1 cellular context compared by ENCODE assay signal in the genomic region with DNA sequence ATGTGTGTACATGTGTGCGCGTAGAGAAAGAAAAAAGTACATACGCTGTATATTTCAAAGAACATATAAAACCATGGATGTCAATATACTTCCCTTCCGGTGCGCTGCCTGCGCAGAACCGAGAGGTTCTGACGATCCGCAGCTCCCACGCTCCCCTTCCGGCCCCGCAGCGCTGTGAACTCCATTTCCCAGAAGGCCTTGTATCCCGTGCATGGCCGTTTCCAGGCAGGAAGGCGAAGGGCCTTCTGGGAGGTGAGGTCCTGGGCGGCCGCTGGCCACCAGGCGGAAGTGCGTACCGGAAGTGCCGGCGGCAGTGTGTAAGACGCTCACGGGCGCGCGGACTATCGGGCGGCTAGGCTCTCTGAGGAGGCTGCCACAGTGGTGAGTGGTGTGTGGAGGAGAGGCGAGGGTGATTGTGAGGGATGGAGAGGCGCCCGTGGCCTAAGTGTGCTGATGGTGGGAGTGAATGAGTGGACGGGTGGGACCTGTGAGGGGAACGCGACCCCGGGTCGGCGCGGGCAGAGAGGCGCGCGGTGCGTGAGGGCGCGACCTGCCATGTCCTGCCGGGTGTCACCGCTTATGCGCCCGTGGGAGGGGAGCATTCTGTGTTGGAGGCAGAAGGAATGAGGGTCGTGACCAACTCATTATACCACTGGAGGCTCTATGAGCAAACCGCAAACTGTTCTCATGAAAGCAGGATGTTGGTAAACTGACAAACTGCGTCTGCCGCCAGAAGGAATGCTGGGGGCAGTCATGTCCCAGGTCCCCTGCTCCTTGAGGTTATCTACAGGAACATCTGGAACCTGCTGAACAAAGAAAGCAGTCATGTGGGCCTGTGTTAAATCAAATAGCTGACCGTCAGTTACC.
TF ChIP-seq lines count a peak whose summit lies in the region.

A gene with protein sequence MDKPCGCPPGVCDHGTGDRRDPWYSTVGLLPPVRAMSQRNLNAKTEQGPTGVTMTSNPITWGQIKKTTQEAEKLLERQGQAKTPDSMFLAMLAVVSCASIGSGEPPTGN (plus strand): TSS at position 313 of the 867 bp plus-strand sequence. CDS start 6,792 bp downstream, outside the sequence.

TF ChIP-seq in A549, 52 proteins besides CTCF, POLR2A, EP300 and RAD21 (continued from another document):
- TF ChIP-seq HEYL (CRISPR knock-in tag; IDR thresholded peaks at IDR 0.05) (no peak), NPAS2 (CRISPR knock-in tag; IDR thresholded peaks at IDR 0.05; ENCODE audit: borderline replicate concordance) (no peak), RNF2 (IDR thresholded peaks at IDR 0.05; ENCODE audit: borderline replicate concordance, low read depth) (no peak), JUN (IDR thresholded peaks at IDR 0.05) (peak; percentile 84 to 89; a peak in 4 of 5 replicates), HOXA7 (CRISPR knock-in tag; IDR thresholded peaks at IDR 0.05) (0 out of 2 replicates have a peak, but pooled peaks have one; percentile 51), FOSB (CRISPR knock-in tag; IDR thresholded peaks at IDR 0.05) (no peak), EHF (CRISPR knock-in tag; IDR thresholded peaks at IDR 0.05) (no peak), MAZ (IDR thresholded peaks at IDR 0.05; ENCODE audit: borderline replicate concordance, low read depth, low read length) (no peak), FOXS1 (CRISPR knock-in tag; IDR thresholded peaks at IDR 0.05) (no peak), JUNB (IDR thresholded peaks at IDR 0.05) (no peak), ESRRA (IDR thresholded peaks at IDR 0.05; ENCODE audit: borderline replicate concordance, low read length) (no peak), TFCP2L1 (CRISPR knock-in tag; IDR thresholded peaks at IDR 0.05) (no peak), EHMT2 (IDR thresholded peaks at IDR 0.05; ENCODE audit: low read depth) (no peak), SREBF2 (IDR thresholded peaks at IDR 0.05) (no peak), CEBPB (IDR thresholded peaks at IDR 0.05) (no peak), NFE2L2 (conservative IDR thresholded peaks at IDR 0.05; ENCODE audit: low read length) (no peak), MYC (IDR thresholded peaks at IDR 0.05; ENCODE audit: borderline replicate concordance, low read length) (no peak), CBX8 (IDR thresholded peaks at IDR 0.05) (no peak), FOSL2 (IDR thresholded peaks at IDR 0.05) (no peak), FOSL2 (CRISPR knock-in tag; IDR thresholded peaks at IDR 0.05) (no peak), KDM1A (IDR thresholded peaks at IDR 0.05; ENCODE audit: low read depth) (no peak), ZSCAN20 (CRISPR knock-in tag; IDR thresholded peaks at IDR 0.05) (no peak), MAFK (IDR thresholded peaks at IDR 0.05; ENCODE audit: partially characterized antibody) (no peak), SMC3 (IDR thresholded peaks at IDR 0.05) (no peak; the same call in 2 of the 3 replicates), RARB (CRISPR knock-in tag; IDR thresholded peaks at IDR 0.05) (no peak), HDAC2 (IDR thresholded peaks at IDR 0.05) (no peak), ZNF302 (CRISPR knock-in tag; IDR thresholded peaks at IDR 0.05) (no peak)
- TF ChIP-seq, protein P1, sequence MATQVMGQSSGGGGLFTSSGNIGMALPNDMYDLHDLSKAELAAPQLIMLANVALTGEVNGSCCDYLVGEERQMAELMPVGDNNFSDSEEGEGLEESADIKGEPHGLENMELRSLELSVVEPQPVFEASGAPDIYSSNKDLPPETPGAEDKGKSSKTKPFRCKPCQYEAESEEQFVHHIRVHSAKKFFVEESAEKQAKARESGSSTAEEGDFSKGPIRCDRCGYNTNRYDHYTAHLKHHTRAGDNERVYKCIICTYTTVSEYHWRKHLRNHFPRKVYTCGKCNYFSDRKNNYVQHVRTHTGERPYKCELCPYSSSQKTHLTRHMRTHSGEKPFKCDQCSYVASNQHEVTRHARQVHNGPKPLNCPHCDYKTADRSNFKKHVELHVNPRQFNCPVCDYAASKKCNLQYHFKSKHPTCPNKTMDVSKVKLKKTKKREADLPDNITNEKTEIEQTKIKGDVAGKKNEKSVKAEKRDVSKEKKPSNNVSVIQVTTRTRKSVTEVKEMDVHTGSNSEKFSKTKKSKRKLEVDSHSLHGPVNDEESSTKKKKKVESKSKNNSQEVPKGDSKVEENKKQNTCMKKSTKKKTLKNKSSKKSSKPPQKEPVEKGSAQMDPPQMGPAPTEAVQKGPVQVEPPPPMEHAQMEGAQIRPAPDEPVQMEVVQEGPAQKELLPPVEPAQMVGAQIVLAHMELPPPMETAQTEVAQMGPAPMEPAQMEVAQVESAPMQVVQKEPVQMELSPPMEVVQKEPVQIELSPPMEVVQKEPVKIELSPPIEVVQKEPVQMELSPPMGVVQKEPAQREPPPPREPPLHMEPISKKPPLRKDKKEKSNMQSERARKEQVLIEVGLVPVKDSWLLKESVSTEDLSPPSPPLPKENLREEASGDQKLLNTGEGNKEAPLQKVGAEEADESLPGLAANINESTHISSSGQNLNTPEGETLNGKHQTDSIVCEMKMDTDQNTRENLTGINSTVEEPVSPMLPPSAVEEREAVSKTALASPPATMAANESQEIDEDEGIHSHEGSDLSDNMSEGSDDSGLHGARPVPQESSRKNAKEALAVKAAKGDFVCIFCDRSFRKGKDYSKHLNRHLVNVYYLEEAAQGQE (IDR thresholded peaks at IDR 0.05) = no peak
- TF ChIP-seq, protein P2, sequence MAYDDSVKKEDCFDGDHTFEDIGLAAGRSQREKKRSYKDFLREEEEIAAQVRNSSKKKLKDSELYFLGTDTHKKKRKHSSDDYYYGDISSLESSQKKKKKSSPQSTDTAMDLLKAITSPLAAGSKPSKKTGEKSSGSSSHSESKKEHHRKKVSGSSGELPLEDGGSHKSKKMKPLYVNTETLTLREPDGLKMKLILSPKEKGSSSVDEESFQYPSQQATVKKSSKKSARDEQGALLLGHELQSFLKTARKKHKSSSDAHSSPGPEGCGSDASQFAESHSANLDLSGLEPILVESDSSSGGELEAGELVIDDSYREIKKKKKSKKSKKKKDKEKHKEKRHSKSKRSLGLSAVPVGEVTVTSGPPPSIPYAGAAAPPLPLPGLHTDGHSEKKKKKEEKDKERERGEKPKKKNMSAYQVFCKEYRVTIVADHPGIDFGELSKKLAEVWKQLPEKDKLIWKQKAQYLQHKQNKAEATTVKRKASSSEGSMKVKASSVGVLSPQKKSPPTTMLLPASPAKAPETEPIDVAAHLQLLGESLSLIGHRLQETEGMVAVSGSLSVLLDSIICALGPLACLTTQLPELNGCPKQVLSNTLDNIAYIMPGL (CRISPR knock-in tag; IDR thresholded peaks at IDR 0.05; ENCODE audit: borderline replicate concordance) = no peak
- TF ChIP-seq, protein P3, sequence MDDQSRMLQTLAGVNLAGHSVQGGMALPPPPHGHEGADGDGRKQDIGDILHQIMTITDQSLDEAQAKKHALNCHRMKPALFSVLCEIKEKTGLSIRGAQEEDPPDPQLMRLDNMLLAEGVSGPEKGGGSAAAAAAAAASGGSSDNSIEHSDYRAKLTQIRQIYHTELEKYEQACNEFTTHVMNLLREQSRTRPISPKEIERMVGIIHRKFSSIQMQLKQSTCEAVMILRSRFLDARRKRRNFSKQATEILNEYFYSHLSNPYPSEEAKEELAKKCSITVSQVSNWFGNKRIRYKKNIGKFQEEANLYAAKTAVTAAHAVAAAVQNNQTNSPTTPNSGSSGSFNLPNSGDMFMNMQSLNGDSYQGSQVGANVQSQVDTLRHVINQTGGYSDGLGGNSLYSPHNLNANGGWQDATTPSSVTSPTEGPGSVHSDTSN (IDR thresholded peaks at IDR 0.05) = no peak
- TF ChIP-seq, protein P4, sequence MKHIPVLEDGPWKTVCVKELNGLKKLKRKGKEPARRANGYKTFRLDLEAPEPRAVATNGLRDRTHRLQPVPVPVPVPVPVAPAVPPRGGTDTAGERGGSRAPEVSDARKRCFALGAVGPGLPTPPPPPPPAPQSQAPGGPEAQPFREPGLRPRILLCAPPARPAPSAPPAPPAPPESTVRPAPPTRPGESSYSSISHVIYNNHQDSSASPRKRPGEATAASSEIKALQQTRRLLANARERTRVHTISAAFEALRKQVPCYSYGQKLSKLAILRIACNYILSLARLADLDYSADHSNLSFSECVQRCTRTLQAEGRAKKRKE (CRISPR knock-in tag; IDR thresholded peaks at IDR 0.05; ENCODE audit: low read depth) = no peak
- TF ChIP-seq, protein P5, sequence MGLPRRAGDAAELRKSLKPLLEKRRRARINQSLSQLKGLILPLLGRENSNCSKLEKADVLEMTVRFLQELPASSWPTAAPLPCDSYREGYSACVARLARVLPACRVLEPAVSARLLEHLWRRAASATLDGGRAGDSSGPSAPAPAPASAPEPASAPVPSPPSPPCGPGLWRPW (IDR thresholded peaks at IDR 0.05) = no peak
